8 cellular contexts compared by ENCODE assay signal in the genomic region with DNA sequence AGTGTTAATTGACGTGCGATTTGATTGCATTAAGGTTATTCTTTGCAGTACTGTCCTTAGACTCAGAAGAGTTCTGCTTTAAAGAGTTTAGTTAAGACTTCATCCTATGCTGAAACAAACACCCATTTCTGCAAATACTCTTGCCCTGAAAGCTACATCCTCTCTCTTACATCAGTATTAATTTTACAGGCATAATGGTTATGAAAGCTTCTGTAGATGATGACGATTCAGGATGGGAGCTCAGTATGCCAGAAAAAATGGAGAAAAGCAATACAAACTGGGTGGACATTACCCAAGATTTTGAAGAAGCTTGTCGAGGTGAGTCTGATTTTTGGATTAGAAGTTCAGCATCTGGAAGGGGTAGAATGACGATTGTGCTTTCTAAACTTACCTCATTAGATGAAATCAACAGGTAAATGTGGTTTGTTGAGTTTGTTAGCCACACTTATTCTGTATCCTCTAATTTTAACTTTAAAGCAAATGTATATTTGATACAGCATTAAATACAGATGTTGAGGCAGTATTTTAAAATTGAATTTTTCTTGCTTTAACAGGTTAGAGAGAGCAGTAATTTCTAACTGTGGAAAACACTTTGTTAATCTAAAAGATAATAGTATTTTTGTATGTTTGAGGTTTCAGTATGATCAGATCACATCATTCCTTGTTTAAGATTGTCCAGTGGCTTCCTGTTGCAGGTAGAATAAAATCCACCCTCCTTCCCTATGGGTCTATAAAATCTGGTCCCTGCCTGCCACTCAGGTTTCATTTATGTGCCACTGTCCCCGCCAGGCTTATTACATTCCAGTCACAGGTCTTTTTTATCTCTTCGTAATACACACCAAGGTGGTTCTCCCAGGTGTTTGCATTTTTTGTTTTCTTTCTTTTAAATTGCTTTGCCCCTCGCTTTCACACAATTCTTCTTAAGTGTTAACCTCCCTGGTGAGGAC. TPM values are rescaled to one million over a fixed set of nuclear protein-coding genes. Genes with fewer than 3 reads are reported as not detected.
DNase-seq lines count a peak whose midpoint lies in the region; ATAC-seq and TF ChIP-seq lines count a peak whose summit lies in the region.

No MANE protein-coding gene starts in this region.

- H3K4me2 ChIP-seq in OCI-LY1 (ENCODE audit: low read length): peak overlapping the region; percentile 97

- DNase-seq in Calu3 (no peak), epithelial cell of esophagus (ENCODE audit: low read depth) (no peak), ovary (no peak), amygdala (lab: John Stamatoyannopoulos, UW) (no peak), NCI-H1436 treated with DMSO at 0.1 percent for 48 hours (lab: John Stamatoyannopoulos, UW) (no peak)

- H3K36me3 Mint-ChIP-seq in Calu3 (ENCODE audit: insufficient read depth, unreplicated experiment): peaks cover 33% of the 10 kb centered on the region

- H3K36me3 ChIP-seq in OCI-LY1 (ENCODE audit: insufficient read depth, low read length) (peaks cover 34% of the 10 kb centered on the region), ovary (no peaks in the 10 kb centered on the region)

- intact Hi-C loops in Calu3 (cut with micrococcal nuclease; ENCODE audit: unreplicated experiment): no loop called here
- intact Hi-C loops in ovary (cut with DNase I): no loop called here

- H3K9me2 ChIP-seq in OCI-LY1 (ENCODE audit: low read depth, low read length): no peaks in the 10 kb centered on the region

- no peaks in the 10 kb centered on the region for H4K20me1 ChIP-seq in OCI-LY1 (ENCODE audit: insufficient read depth, low read length)

- no peak for TF ChIP-seq EP300 in ovary (IDR thresholded peaks at IDR 0.05)

- no peak for ATAC-seq in HG03432 (IDR thresholded peaks at IDR 0.05; ENCODE audit: unreplicated experiment)
- ATAC-seq in HG03520 (IDR thresholded peaks at IDR 0.05; ENCODE audit: unreplicated experiment): no peak

- H3K4me3 ChIP-seq in OCI-LY1 (ENCODE audit: low read depth, low read length, poor library complexity, severe bottlenecking) (peak overlapping the region; percentile 93), epithelial cell of esophagus (ENCODE audit: low read length) (peak overlapping the region; percentile 81), ovary (peak overlapping the region; percentile 96)

- no peak for TF ChIP-seq CTCF in Calu3 (IDR thresholded peaks at IDR 0.05; ENCODE audit: unreplicated experiment)
- no peak for TF ChIP-seq CTCF in OCI-LY1 (IDR thresholded peaks at IDR 0.05; ENCODE audit: low read length)
- no peak for TF ChIP-seq CTCF in epithelial cell of esophagus (IDR thresholded peaks at IDR 0.05; ENCODE audit: insufficient read depth, low read depth, low read length, missing control alignments)
- TF ChIP-seq CTCF in ovary (IDR thresholded peaks at IDR 0.05): no peak

- no peaks in the 10 kb centered on the region for H3K79me2 ChIP-seq in OCI-LY1 (ENCODE audit: insufficient read depth, low read length)

- no peak for TF ChIP-seq POLR2A in ovary (IDR thresholded peaks at IDR 0.05)

- TSS peak; percentile 43 for BruUV-seq in Calu3 (replicated peaks; lab: Mats Ljungman, UMichigan)

- peak overlapping the region; percentile 96 for H3K27ac Mint-ChIP-seq in Calu3 (ENCODE audit: unreplicated experiment)

- H3K9me3 Mint-ChIP-seq in Calu3 (ENCODE audit: low read depth, unreplicated experiment): no peaks in the 10 kb centered on the region

- H3F3A ChIP-seq in OCI-LY1 (ENCODE audit: insufficient read depth, low read length): no peaks in the 10 kb centered on the region

- H3K4me1 ChIP-seq in OCI-LY1 (ENCODE audit: insufficient read depth, low read length, severe bottlenecking): peaks cover 27% of the 10 kb centered on the region
- H3K4me1 ChIP-seq in ovary (ENCODE audit: insufficient read depth): peaks cover 6% of the 10 kb centered on the region

- H3K9me3 ChIP-seq in OCI-LY1 (ENCODE audit: low read length) (no peaks in the 10 kb centered on the region), ovary (no peaks in the 10 kb centered on the region)

- H3K27me3 Mint-ChIP-seq in Calu3 (ENCODE audit: unreplicated experiment): no peaks in the 10 kb centered on the region

- CTCF ChIA-PET in Calu3 (lab: Charles Lee): no interaction called here

- peak overlapping the region; percentile 86 for H3K9ac ChIP-seq in OCI-LY1 (ENCODE audit: low read length)

- H3K4me1 Mint-ChIP-seq in Calu3 (ENCODE audit: low read depth, unreplicated experiment): no peaks in the 10 kb centered on the region

- 40 to 44% (median 42%) methylated on average over 8 of the region's 8 CpGs for WGBS in ovary, 3 donors

- no peak overlapping the region for H3K27ac ChIP-seq in OCI-LY1 (ENCODE audit: low read depth, low read length, poor library complexity, severe bottlenecking)
- peak overlapping the region; percentile 66 to 79 for H3K27ac ChIP-seq in ovary

- no peak overlapping the region for H3K4me3 Mint-ChIP-seq in Calu3 (ENCODE audit: low read depth, unreplicated experiment)

- H3K27me3 ChIP-seq in OCI-LY1 (ENCODE audit: insufficient read depth, low read length) (no peaks in the 10 kb centered on the region), ovary (no peaks in the 10 kb centered on the region)

- H2AFZ ChIP-seq in OCI-LY1 (ENCODE audit: low read length): 0 out of 2 replicates have a peak overlapping the region, but pooled peaks have one; percentile 10

RNA-seq across cellular contexts. Expression of a gene that starts 1.3 kb away (rescaled TPM):
- total RNA-seq in Calu3 (2022): 17.9 and 22.2 TPM in 2 replicates
- 10 to 100 TPM; 10.6 to 25.5 (median 22.7) TPM for total RNA-seq in ovary
- polyA plus RNA-seq in ovary: 10 to 100 TPM; 10.6 to 15.7 TPM
